24 cellular contexts compared by ENCODE assay signal in genomic region chr11:96470521-96470920, GRCh38.
"Had no signal": no experiment of that assay in that cellular context is flagged by ENCODE, and none has a peak within 500 bp of the region (broad histone marks: within the 10 kb centered on the region; RNA-seq: fewer than 3 reads in every experiment).

No MANE protein-coding gene starts in this region.

- H3K4me3 Mint-ChIP-seq: nephron; stimulated activated naive B cell treated with anti-CD40 and anti-IgM and Interleukin-4, amounts not matched to agents 10 μg/mL and 1 μg/mL and 100 μg/mL, for 72 hours; stimulated activated naive CD8-positive, alpha-beta T cell treated with anti-CD3 and anti-CD28 coated beads, Interleukin-15, amount 100 ng/mL, for 72 hours had no signal

- DNase-seq: cortex of kidney; dorsolateral prefrontal cortex; effector CD8-positive, alpha-beta T cell; heart left ventricle; hypothalamus; islet precursor cell; left ventricle myocardium superior; mesenchymal stem cell; midbrain; spleen; stimulated activated CD4-positive, alpha-beta T cell treated with anti-CD3 and anti-CD28 coated beads, Interleukin-15, amount 100 ng/mL, for 24 hours; stimulated activated CD4-positive, alpha-beta T cell treated with anti-CD3 and anti-CD28 coated beads, Interleukin-1b, Interleukin-23, amount 100 ng/mL, for 48 hours; stimulated activated CD4-positive, alpha-beta T cell treated with anti-CD3 and anti-CD28 coated beads, Interleukin-4, amount 100 ng/mL, for 24 hours; stimulated activated naive B cell treated with anti-CD40 and anti-IgM and Interleukin-4, amounts not matched to agents 10 μg/mL and 1 μg/mL and 100 μg/mL, for 72 hours; stimulated activated naive CD8-positive, alpha-beta T cell treated with anti-CD3 and anti-CD28 coated beads, Interleukin-15, amount 100 ng/mL, for 72 hours; testis; upper lobe of right lung had no signal

- H3K27ac ChIP-seq: dorsolateral prefrontal cortex, heart left ventricle, spleen, testis, tibial nerve, upper lobe of right lung, vagina had no signal

- FAIRE-seq: frontal cortex had no signal

- H3K27ac Mint-ChIP-seq: nephron; stimulated activated naive B cell treated with anti-CD40 and anti-IgM and Interleukin-4, amounts not matched to agents 10 μg/mL and 1 μg/mL and 100 μg/mL, for 72 hours; stimulated activated naive CD8-positive, alpha-beta T cell treated with anti-CD3 and anti-CD28 coated beads, Interleukin-15, amount 100 ng/mL, for 72 hours had no signal

- H3K27me3 ChIP-seq: heart left ventricle, testis, tibial nerve, upper lobe of right lung, vagina had no signal

- H3K4me1 ChIP-seq: testis, tibial nerve, upper lobe of right lung, vagina had no signal

- ATAC-seq: esophagus mucosa; heart left ventricle; left ventricle myocardium superior; sciatic nerve; stimulated activated naive B cell treated with anti-CD40 and anti-IgM and Interleukin-4, amounts not matched to agents 10 μg/mL and 1 μg/mL and 100 μg/mL, for 72 hours; stimulated activated naive CD8-positive, alpha-beta T cell treated with anti-CD3 and anti-CD28 coated beads, Interleukin-15, amount 100 ng/mL, for 72 hours; upper lobe of right lung had no signal

- H3K36me3 ChIP-seq: heart left ventricle, spleen, tibial nerve, upper lobe of right lung, vagina had no signal

- H3K4me3 ChIP-seq: dorsolateral prefrontal cortex, heart left ventricle, lung, spleen, testis, tibial nerve, upper lobe of right lung, vagina had no signal

- H3K27me3 Mint-ChIP-seq: stimulated activated naive CD8-positive, alpha-beta T cell treated with anti-CD3 and anti-CD28 coated beads, Interleukin-15, amount 100 ng/mL, for 72 hours had no signal

- H3K4me1 Mint-ChIP-seq: nephron; stimulated activated naive CD8-positive, alpha-beta T cell treated with anti-CD3 and anti-CD28 coated beads, Interleukin-15, amount 100 ng/mL, for 72 hours had no signal

- H3K9me3 ChIP-seq: testis, vagina had no signal
